19 cellular contexts compared by ENCODE assay signal in genomic region chr22:36872866-36873498, GRCh38. TPM values are rescaled to one million over a fixed set of nuclear protein-coding genes. Genes with fewer than 3 reads are reported as not detected.
DNase-seq lines count a peak whose midpoint lies in the region; TF ChIP-seq lines count a peak whose summit lies in the region.
"Had no signal": no experiment of that assay in that cellular context is flagged by ENCODE, and none has a peak within 500 bp of the region (broad histone marks: within the 10 kb centered on the region; RNA-seq: fewer than 3 reads in every experiment).

No MANE protein-coding gene starts in this region.

- TF ChIP-seq POLR2A in breast epithelium (IDR thresholded peaks at IDR 0.05): no peak

- peaks cover 63% of the 10 kb centered on the region for H3K36me3 Mint-ChIP-seq in T-helper 2 cell treated with Interferon-gamma antibody and Interleukin-4, amounts not matched to agents 5 μg/mL and 100 μg/mL, for 36 hours (ENCODE audit: low read depth)
- H3K36me3 Mint-ChIP-seq: WTC11 had no signal

- H3K4me3 ChIP-seq in MM.1S (ENCODE audit: low read length) (no peak overlapping the region), breast epithelium (no peak overlapping the region), skeletal muscle tissue (ENCODE audit: low read length in 3 of 3) (no peak overlapping the region)
- H3K4me3 ChIP-seq: MG63, thyroid gland had no signal

- no peaks in the 10 kb centered on the region for H3K9me3 Mint-ChIP-seq in T-helper 2 cell treated with Interferon-gamma antibody and Interleukin-4, amounts not matched to agents 5 μg/mL and 100 μg/mL, for 36 hours
- H3K9me3 Mint-ChIP-seq: activated T-cell treated with anti-CD3 and anti-CD28 coated beads, Interleukin-2, amount 50 U/mL, for 4 hours had no signal

- intact Hi-C loops in breast epithelium (cut with DNase I; ENCODE audit: low total_unique reads): no loop called here

- H3K27ac Mint-ChIP-seq in T-helper 2 cell treated with Interferon-gamma antibody and Interleukin-4, amounts not matched to agents 5 μg/mL and 100 μg/mL, for 36 hours: peak overlapping the region; percentile 79
- H3K27ac Mint-ChIP-seq: WTC11 had no signal

- H3K9me3 ChIP-seq in MM.1S (replicated peaks; ENCODE audit: insufficient read depth, low read length): no peaks in the 10 kb centered on the region
- no peaks in the 10 kb centered on the region for H3K9me3 ChIP-seq in breast epithelium
- no peaks in the 10 kb centered on the region for H3K9me3 ChIP-seq in skeletal muscle tissue (ENCODE audit: control insufficient read depth in 3 of 3, low read length in 3 of 3)
- H3K9me3 ChIP-seq: MG63, thyroid gland had no signal

- no peaks in the 10 kb centered on the region for H3K9me2 ChIP-seq in MM.1S (replicated peaks; ENCODE audit: insufficient read depth, low read length)

- no peak overlapping the region for H3K4me3 Mint-ChIP-seq in T-helper 2 cell treated with Interferon-gamma antibody and Interleukin-4, amounts not matched to agents 5 μg/mL and 100 μg/mL, for 36 hours
- H3K4me3 Mint-ChIP-seq: activated T-cell treated with anti-CD3 and anti-CD28 coated beads, Interleukin-2, amount 50 U/mL, for 4 hours; WTC11 had no signal

- H3K79me2 ChIP-seq in MM.1S (ENCODE audit: low read length): no peaks in the 10 kb centered on the region

- H3K4me2 ChIP-seq in MM.1S (ENCODE audit: low read depth, low read length): peak overlapping the region; percentile 48

- H3K4me1 Mint-ChIP-seq in T-helper 2 cell treated with Interferon-gamma antibody and Interleukin-4, amounts not matched to agents 5 μg/mL and 100 μg/mL, for 36 hours (ENCODE audit: low read depth): peaks cover 18% of the 10 kb centered on the region

- H3K27me3 Mint-ChIP-seq in T-helper 2 cell treated with Interferon-gamma antibody and Interleukin-4, amounts not matched to agents 5 μg/mL and 100 μg/mL, for 36 hours (ENCODE audit: low read depth): no peaks in the 10 kb centered on the region

- peaks cover 31% of the 10 kb centered on the region for H3F3A ChIP-seq in MM.1S (ENCODE audit: insufficient read depth, low read length)

- DNase-seq in T-helper 2 cell treated with Interferon-gamma antibody and Interleukin-4, amounts not matched to agents 5 μg/mL and 100 μg/mL, for 36 hours (ENCODE audit: low spot score): no peak
- DNase-seq in T-helper 2 cell (no peak), MM.1S (no peak), breast epithelium (ENCODE audit: low spot score in 2 of 2) (no peak), CD1c-positive myeloid dendritic cell (ENCODE audit: extremely low spot score) (no peak), medulla oblongata (ENCODE audit: extremely low spot score) (no peak), OCI-M1 (lab: John Stamatoyannopoulos, UW) (no peak)
- DNase-seq: activated T-cell treated with anti-CD3 and anti-CD28 coated beads, Interleukin-2, amount 50 U/mL, for 4 hours; GOT3; NCI-H187 treated with DMSO at 0.1 percent for 48 hours; NCI-H510A had no signal

- no peaks in the 10 kb centered on the region for H4K20me1 ChIP-seq in MM.1S (ENCODE audit: insufficient read depth, low read length)

- H3K4me1 ChIP-seq in MM.1S (ENCODE audit: low read length) (peaks cover 20% of the 10 kb centered on the region), breast epithelium (peaks cover 0 to 3% of the 10 kb centered on the region in 2 donors), skeletal muscle tissue (ENCODE audit: control insufficient read depth in 3 of 3, insufficient read depth in 3 of 3, low read length in 3 of 3) (peaks cover 0 to 7% (median 0%) of the 10 kb centered on the region in 3 donors)

- H3K9ac ChIP-seq in MM.1S (ENCODE audit: low read length): peak overlapping the region; percentile 52; the same call in 1 of the 2 replicates
- no peak overlapping the region for H3K9ac ChIP-seq in skeletal muscle tissue (ENCODE audit: low read depth in 1 of 3, low read length in 3 of 3)

- H3K36me3 ChIP-seq in MM.1S (replicated peaks; ENCODE audit: insufficient read depth, low read length) (no peaks in the 10 kb centered on the region), breast epithelium (no peaks in the 10 kb centered on the region), skeletal muscle tissue (ENCODE audit: control insufficient read depth in 3 of 3, insufficient read depth in 3 of 3, low read length in 3 of 3) (no peaks in the 10 kb centered on the region)
- H3K36me3 ChIP-seq: MG63, thyroid gland had no signal

- no peaks in the 10 kb centered on the region for H3K27me3 ChIP-seq in MM.1S (replicated peaks; ENCODE audit: insufficient read depth, low read length)
- no peaks in the 10 kb centered on the region for H3K27me3 ChIP-seq in breast epithelium
- peaks cover 27 to 46% (median 30%) of the 10 kb centered on the region in 3 donors for H3K27me3 ChIP-seq in skeletal muscle tissue (ENCODE audit: control insufficient read depth in 3 of 3, insufficient read depth in 3 of 3, low read length in 3 of 3)
- H3K27me3 ChIP-seq: MG63, thyroid gland had no signal

- TF ChIP-seq CTCF in MM.1S (IDR thresholded peaks at IDR 0.05; ENCODE audit: low read length): no peak
- TF ChIP-seq CTCF in breast epithelium (IDR thresholded peaks at IDR 0.05): no peak

- peak overlapping the region; percentile 25 for H2AFZ ChIP-seq in MM.1S (ENCODE audit: low read length)

- peak overlapping the region; percentile 93 for H3K27ac ChIP-seq in MM.1S (ENCODE audit: low read length)
- peak overlapping the region; percentile 87 to 93 for H3K27ac ChIP-seq in breast epithelium
- peak overlapping the region; percentile 42 for H3K27ac ChIP-seq in skeletal muscle tissue (ENCODE audit: low read depth, low read length)

RNA-seq across cellular contexts. Expression of gene NCF4, which starts 12.2 kb away (rescaled TPM):
- total RNA-seq in breast epithelium (10 to 100 TPM; 13.4 to 36.8 (median 14.5) TPM), skeletal muscle tissue (6.8 TPM)
- total RNA-seq: A172, lung microvascular endothelial cell, WTC11 had no signal

RNA-seq across cellular contexts. Expression of gene CSF2RB, which starts 40.4 kb away (rescaled TPM):
- total RNA-seq in breast epithelium (1 to 10 TPM; 3.3 to 8.6 (median 3.8) TPM), skeletal muscle tissue (2.6 TPM)
- total RNA-seq: A172 had no signal

RNA-seq across cellular contexts. Expression of gene PVALB, which starts 56.1 kb away (rescaled TPM):
- total RNA-seq in breast epithelium: 1 to 10 TPM in 1 of 3 donors, not detected in 2; 1.8 TPM
- total RNA-seq in skeletal muscle tissue: 2.1 TPM
- total RNA-seq: A172; activated T-cell treated with anti-CD3 and anti-CD28 coated beads, Interleukin-2, amount 50 U/mL, for 4 hours; frontal cortex; lung microvascular endothelial cell; OCI-LY7; thyroid gland had no signal

Comparison
In these comparisons a context has a peak if more than half of its experiments do, and no peak if none do; other contexts are left out.
1. H3K27ac ChIP-seq: peak in every context shown above with its lines; median percentile 93 in MM.1S; 90 in breast epithelium; 42 in skeletal muscle tissue.